ENCODE assay signal across 8 cellular contexts in genomic region chr6:14121936-14122344, GRCh38. TPM values are rescaled to one million over a fixed set of nuclear protein-coding genes. Genes with fewer than 3 reads are reported as not detected.
DNase-seq lines count a peak whose midpoint lies in the region; ATAC-seq, FAIRE-seq and TF ChIP-seq lines count a peak whose summit lies in the region.

No MANE protein-coding gene starts in this region.

- no peaks in the 10 kb centered on the region for H3K9me3 Mint-ChIP-seq in progenitor cell of endocrine pancreas (ENCODE audit: low read depth)

- DNase-seq in NOMO-1 treated with DMSO at 0.1 percent for 48 hours (lab: John Stamatoyannopoulos, UW; ENCODE audit: unreplicated experiment), result peak; percentile 97
- DNase-seq in medulla oblongata (ENCODE audit: extremely low spot score), result peak; percentile 81
- DNase-seq in progenitor cell of endocrine pancreas (ENCODE audit: low spot score, unreplicated experiment), result no peak
- no peak for DNase-seq in NCI-H2107 treated with DMSO at 0.1 percent for 48 hours (lab: John Stamatoyannopoulos, UW; ENCODE audit: unreplicated experiment)
- no peak for DNase-seq in AG20443 (ENCODE audit: low spot score)
- DNase-seq in D721Med (ENCODE audit: insufficient read length, low spot score), result no peak

- peaks cover 3% of the 10 kb centered on the region for H3K36me3 Mint-ChIP-seq in progenitor cell of endocrine pancreas (ENCODE audit: insufficient read depth)

- ATAC-seq in GM18519 (IDR thresholded peaks at IDR 0.05; ENCODE audit: low FRiP score, unreplicated experiment) (peak; percentile 53), GM21825 (IDR thresholded peaks at IDR 0.05; ENCODE audit: unreplicated experiment) (peak; percentile 59)

- H3K4me1 Mint-ChIP-seq in progenitor cell of endocrine pancreas (ENCODE audit: low read depth), result no peaks in the 10 kb centered on the region

- TF ChIP-seq CTCF in progenitor cell of endocrine pancreas (IDR thresholded peaks at IDR 0.05; ENCODE audit: unreplicated experiment) (no peak), D721Med (IDR thresholded peaks at IDR 0.05; ENCODE audit: insufficient read depth, missing control alignments) (no peak)

- H3K27me3 Mint-ChIP-seq in progenitor cell of endocrine pancreas, result peaks cover 19% of the 10 kb centered on the region

- H3K27ac Mint-ChIP-seq in progenitor cell of endocrine pancreas, result no peak overlapping the region

- no peak for FAIRE-seq in D721Med (lab: Jason Lieb, UNC)

- no peak overlapping the region for H3K4me3 Mint-ChIP-seq in progenitor cell of endocrine pancreas (ENCODE audit: low read depth)

RNA-seq across cellular contexts. Expression of gene CD83, which starts 4.4 kb away (rescaled TPM):
- total RNA-seq in progenitor cell of endocrine pancreas, result 5.7 and 5.8 TPM in 2 replicates

Comparison
In these comparisons a context has a peak if more than half of its experiments do, and no peak if none do; other contexts are left out.
1. DNase-seq: peak in NOMO-1 treated with DMSO at 0.1 percent for 48 hours (single experiment) and medulla oblongata (single experiment); none in progenitor cell of endocrine pancreas (single experiment), NCI-H2107 treated with DMSO at 0.1 percent for 48 hours (single experiment), AG20443 (single experiment) and D721Med (single experiment).